In genomic region chr6:80165819-80166218, GRCh38 we compare ENCODE assay signal across 19 cellular contexts. TPM values are rescaled to one million over a fixed set of nuclear protein-coding genes. Genes with fewer than 3 reads are reported as not detected.
DNase-seq lines count a peak whose midpoint lies in the region; ATAC-seq, FAIRE-seq and TF ChIP-seq lines count a peak whose summit lies in the region.
"Had no signal": no experiment of that assay in that cellular context is flagged by ENCODE, and none has a peak within 500 bp of the region (broad histone marks: within the 10 kb centered on the region; RNA-seq: fewer than 3 reads in every experiment).

No MANE protein-coding gene starts in this region.

- H3K27me3 ChIP-seq in GM23248 (replicated peaks; ENCODE audit: insufficient read depth) (no peaks in the 10 kb centered on the region), keratinocyte (ENCODE audit: control insufficient read depth, extremely low read depth, insufficient read depth, low read length) (no peaks in the 10 kb centered on the region)
- H3K27me3 ChIP-seq: BE2C had no signal

- no peak overlapping the region for H2AFZ ChIP-seq in GM23248
- H2AFZ ChIP-seq in keratinocyte (ENCODE audit: control insufficient read depth, low read length): no peak overlapping the region

- H3K79me2 ChIP-seq in GM23248 (ENCODE audit: insufficient read depth): no peaks in the 10 kb centered on the region
- no peaks in the 10 kb centered on the region for H3K79me2 ChIP-seq in keratinocyte (ENCODE audit: control insufficient read depth, insufficient read depth, low read length)

- H3K27ac ChIP-seq in GM23248 (no peak overlapping the region), keratinocyte (ENCODE audit: control insufficient read depth, insufficient read depth, low read length) (peak overlapping the region; percentile 33)
- H3K27ac ChIP-seq: 22Rv1 had no signal

- no peak for TF ChIP-seq CTCF in keratinocyte (optimal IDR thresholded peaks at IDR 0.05 in 1 of 3, IDR thresholded peaks at IDR 0.05 in 1 of 3, conservative IDR thresholded peaks at IDR 0.05 in 1 of 3; ENCODE audit: extremely low read depth in 1 of 3, insufficient read depth in 2 of 3, low read length in 3 of 3)

- no peaks in the 10 kb centered on the region for H4K20me1 ChIP-seq in GM23248 (ENCODE audit: insufficient read depth)
- no peaks in the 10 kb centered on the region for H4K20me1 ChIP-seq in keratinocyte (ENCODE audit: control insufficient read depth, extremely low read depth, insufficient read depth, low read length)

- H3K9me1 ChIP-seq in keratinocyte (ENCODE audit: control insufficient read depth, extremely low read depth, insufficient read depth, low read length): no peaks in the 10 kb centered on the region

- ATAC-seq in GM18873 (IDR thresholded peaks at IDR 0.05; ENCODE audit: low FRiP score, unreplicated experiment): no peak
- ATAC-seq: CD8-positive, alpha-beta T cell; Panc1 had no signal

- no peaks in the 10 kb centered on the region; the same call in 1 of the 2 replicates for H3K36me3 ChIP-seq in GM23248 (ENCODE audit: low read depth)
- H3K36me3 ChIP-seq in keratinocyte (ENCODE audit: control insufficient read depth in 2 of 2, extremely low read depth in 1 of 2, insufficient read depth in 2 of 2, low read length in 2 of 2): no peaks in the 10 kb centered on the region
- H3K36me3 ChIP-seq: BE2C had no signal

- in situ Hi-C loops in GM23248 (cut with MboI): no loop called here

- peak; percentile 71 for FAIRE-seq in keratinocyte (lab: Jason Lieb, UNC)
- FAIRE-seq: G401.6 had no signal

- dilution Hi-C loops in keratinocyte (cut with MboI; ENCODE audit: extremely low pct_ligation_motif_present, low sequenced_read_pairs): no loop called here

- H3K4me3 ChIP-seq in GM23248: no peak overlapping the region
- no peak overlapping the region for H3K4me3 ChIP-seq in keratinocyte (ENCODE audit: control insufficient read depth in 2 of 3, extremely low read depth in 1 of 3, insufficient read depth in 2 of 3, low read depth in 1 of 3, low read length in 3 of 3)

- H3K4me2 ChIP-seq in GM23248 (ENCODE audit: unreplicated experiment) (peak overlapping the region; percentile 25), keratinocyte (ENCODE audit: control insufficient read depth, extremely low read depth, insufficient read depth, low read depth, low read length) (peak overlapping the region; percentile 49)

- no peaks in the 10 kb centered on the region for H3K9me2 ChIP-seq in GM23248 (ENCODE audit: insufficient read depth)

- H3K4me1 ChIP-seq in GM23248 (ENCODE audit: insufficient read depth) (peaks cover 21% of the 10 kb centered on the region), keratinocyte (ENCODE audit: control insufficient read depth, extremely low read depth, insufficient read depth, low read length) (peaks cover 28% of the 10 kb centered on the region)

- 89 to 96% methylated on average over 1 of the region's 1 CpG for WGBS in GM23248 (ENCODE audit: low coverage in 1 of 2, low lambda C conversion rate in 2 of 2, missing lambda C conversion rate in 2 of 2), 2 experiments

- H3K9ac ChIP-seq in GM23248 (no peak overlapping the region), keratinocyte (ENCODE audit: control insufficient read depth, extremely low read depth, insufficient read depth, low read length) (no peak overlapping the region)

- DNase-seq in DMS53 (lab: John Stamatoyannopoulos, UW): peak; percentile 35
- DNase-seq in DMS53 treated with DMSO at 0.1 percent for 48 hours (lab: John Stamatoyannopoulos, UW; ENCODE audit: unreplicated experiment): no peak
- no peak for DNase-seq in GM23248
- peak; percentile 36 for DNase-seq in RPMI7951 (ENCODE audit: low read depth)
- no peak for DNase-seq in keratinocyte (ENCODE audit: low read depth, low spot score)
- DNase-seq in RKO (ENCODE audit: low spot score): no peak
- DNase-seq in T-helper 2 cell: no peak
- DNase-seq: BE2C; CD8-positive, alpha-beta T cell; DMS79 treated with DMSO at 0.1 percent for 48 hours; NCI-H1092; NCI-H146; NCI-H2081; NCI-H510A; NCI-H82 had no signal

- H3K9me3 ChIP-seq in GM23248 (ENCODE audit: low read depth) (no peaks in the 10 kb centered on the region), keratinocyte (ENCODE audit: control insufficient read depth, low read depth, low read length) (no peaks in the 10 kb centered on the region)
- H3K9me3 ChIP-seq: BE2C had no signal

- peaks cover 23% of the 10 kb centered on the region for H3F3A ChIP-seq in GM23248 (ENCODE audit: insufficient read depth)

RNA-seq across cellular contexts. Expression of gene BCKDHB, which starts 59.3 kb away (rescaled TPM):
- total RNA-seq in GM23248 (2014; rRNA removed; shearing (Covaris generic)): 18.4 and 22.4 TPM in 2 replicates
- polyA plus RNA-seq in GM23248 (2016; fragmentation: Nextera tagmentation; extraction: Ambion mirVana) (33.8 and 35.7 TPM in 2 replicates), keratinocyte (13.8 to 20.9 TPM (median 13.9 TPM) in 3 replicates)
- total RNA-seq in RPMI7951 (2014; rRNA removed; shearing (Covaris generic)): 20.5 and 23.2 TPM in 2 replicates
- polyA plus RNA-seq in keratinocyte (2011; ENCODE audit: low read depth): 3.9 TPM
- 10.8 and 17.4 TPM in 2 replicates for polyA plus RNA-seq in keratinocyte (2011; cell fraction: cytosol; rRNA removed)
- 12.1 and 16.8 TPM in 2 replicates for polyA plus RNA-seq in keratinocyte (2011; cell fraction: nucleus; rRNA removed)
- polyA plus RNA-seq in keratinocyte (2012; ENCODE audit: low replicate concordance): 5.6 and 8.5 TPM in 2 replicates
- 2.5 to 17.5 TPM (median 9.2 TPM) in 3 replicates for polyA minus RNA-seq in keratinocyte
- 7.1 TPM for polyA minus RNA-seq in keratinocyte (2011; cell fraction: cytosol; rRNA and poly(A)+ RNA removed)
- polyA minus RNA-seq in keratinocyte (2011; cell fraction: nucleus; rRNA and poly(A)+ RNA removed): 7.9 and 15.7 TPM in 2 replicates

Comparison
In these comparisons a context has a peak if more than half of its experiments do, and no peak if none do; other contexts are left out.
1. DNase-seq: peak in DMS53 (single experiment) and RPMI7951 (single experiment); none in DMS53 treated with DMSO at 0.1 percent for 48 hours (single experiment), GM23248 (single experiment), keratinocyte (single experiment), RKO (single experiment) and T-helper 2 cell (0 of 5).